9 cellular contexts compared by ENCODE assay signal in genomic region chr10:4343798-4344370, GRCh38.
DNase-seq lines count a peak whose midpoint lies in the region; ATAC-seq, FAIRE-seq and TF ChIP-seq lines count a peak whose summit lies in the region.
"Had no signal": no experiment of that assay in that cellular context is flagged by ENCODE, and none has a peak within 500 bp of the region (broad histone marks: within the 10 kb centered on the region; RNA-seq: fewer than 3 reads in every experiment).

No MANE protein-coding gene starts in this region.

- peak overlapping the region; percentile 86; the same call in 2 of the 3 replicates for H2BK15ac ChIP-seq in IMR-90 (ENCODE audit: low read depth, low read length)

- peak overlapping the region; percentile 66 for H3K23ac ChIP-seq in IMR-90 (ENCODE audit: low read depth, low read length)

- H3K9me3 ChIP-seq in IMR-90 (ENCODE audit: control insufficient read depth, insufficient read depth, low read length) (no peaks in the 10 kb centered on the region), ascending aorta (no peaks in the 10 kb centered on the region), keratinocyte (ENCODE audit: control insufficient read depth, low read depth, low read length) (no peaks in the 10 kb centered on the region), stomach (no peaks in the 10 kb centered on the region)

- peak overlapping the region; percentile 81 for H3K14ac ChIP-seq in IMR-90 (replicated peaks; ENCODE audit: low read depth, low read length)

- peak overlapping the region; percentile 85 for H3K18ac ChIP-seq in IMR-90 (ENCODE audit: low read depth, low read length)

- H3K27ac ChIP-seq in IMR-90 (ENCODE audit: insufficient read depth, low read length) (peak overlapping the region; percentile 82), ascending aorta (peak overlapping the region; percentile 85 to 89), keratinocyte (ENCODE audit: control insufficient read depth, insufficient read depth, low read length) (peak overlapping the region; percentile 97), stomach (peak overlapping the region in 3 of 5 donors; percentile 59 to 70 (median 68))
- H3K27ac ChIP-seq: KMS-11 had no signal

- H3K4me3 ChIP-seq in IMR-90 (ENCODE audit: insufficient read depth, low read depth, low read length) (no peak overlapping the region), ascending aorta (no peak overlapping the region), keratinocyte (ENCODE audit: control insufficient read depth in 2 of 3, extremely low read depth in 1 of 3, insufficient read depth in 2 of 3, low read depth in 1 of 3, low read length in 3 of 3) (peak overlapping the region in 2 of 3 experiments; percentile 5 to 22), stomach (no peak overlapping the region)

- TF ChIP-seq EP300 in stomach (IDR thresholded peaks at IDR 0.05): no peak

- peak overlapping the region; percentile 93 for H2AK5ac ChIP-seq in IMR-90 (ENCODE audit: low read depth, low read length)

- no peak; the same call in 1 of the 2 replicates for TF ChIP-seq RAD21 in IMR-90 (IDR thresholded peaks at IDR 0.05; ENCODE audit: low read length)

- H3K79me1 ChIP-seq in IMR-90 (ENCODE audit: low read depth in 1 of 2, low read length in 2 of 2): no peaks in the 10 kb centered on the region

- intact Hi-C loops in IMR-90 (cut with micrococcal nuclease): loop anchor here (1.0 to 2.0 kb wide), 5 partner anchors 102 to 559 kb away; partner anchors contain the start of gene KLF6
- intact Hi-C loops in ascending aorta (cut with DNase I): loop anchor here (2.0 to 10.0 kb wide), 7 partner anchors 59 to 1109 kb away; partner anchors contain the start of gene KLF6
- intact Hi-C loops in stomach (cut with DNase I; ENCODE audit: low total_unique reads): no loop called here

- POLR2A ChIA-PET in IMR-90 (lab: Charles Lee; ENCODE audit: unreplicated experiment): interaction anchor here (0.6 kb wide), 1 partner anchor 558 kb away, joined by 3 read pairs; no protein-coding TSS in a partner anchor

- peak overlapping the region; percentile 94 for H3K4ac ChIP-seq in IMR-90 (ENCODE audit: low read depth, low read length)

- H3K36me3 ChIP-seq in IMR-90 (ENCODE audit: control insufficient read depth, insufficient read depth, low read length) (no peaks in the 10 kb centered on the region), ascending aorta (no peaks in the 10 kb centered on the region), keratinocyte (ENCODE audit: control insufficient read depth in 2 of 2, extremely low read depth in 1 of 2, insufficient read depth in 2 of 2, low read length in 2 of 2) (no peaks in the 10 kb centered on the region), stomach (no peaks in the 10 kb centered on the region)

- no TSS peak for BruUV-seq in IMR-90 (replicated peaks; lab: Mats Ljungman, UMichigan)

- H4K20me1 ChIP-seq in IMR-90 (ENCODE audit: insufficient read depth, low read length): no peaks in the 10 kb centered on the region
- no peaks in the 10 kb centered on the region for H4K20me1 ChIP-seq in keratinocyte (ENCODE audit: control insufficient read depth, extremely low read depth, insufficient read depth, low read length)

- H2AFZ ChIP-seq in IMR-90 (replicated peaks; ENCODE audit: low read length, poor library complexity) (peak overlapping the region; percentile 84), keratinocyte (ENCODE audit: control insufficient read depth, low read length) (peak overlapping the region; percentile 83)

- H2BK120ac ChIP-seq in IMR-90 (ENCODE audit: low read depth, low read length): peak overlapping the region; percentile 95

- TF ChIP-seq CTCF in IMR-90 (conservative IDR thresholded peaks at IDR 0.05; ENCODE audit: low read depth, low read length): no peak
- TF ChIP-seq CTCF in ascending aorta (IDR thresholded peaks at IDR 0.05): no peak
- TF ChIP-seq CTCF in keratinocyte (optimal IDR thresholded peaks at IDR 0.05 in 1 of 3, IDR thresholded peaks at IDR 0.05 in 1 of 3, conservative IDR thresholded peaks at IDR 0.05 in 1 of 3; ENCODE audit: extremely low read depth in 1 of 3, insufficient read depth in 2 of 3, low read length in 3 of 3): no peak
- TF ChIP-seq CTCF in stomach (IDR thresholded peaks at IDR 0.05): no peak

- H3K79me2 ChIP-seq in keratinocyte (ENCODE audit: control insufficient read depth, insufficient read depth, low read length): no peaks in the 10 kb centered on the region

- 83% methylated on average over 2 of the region's 5 CpGs; no CpG with 5 or more reads in 1 of the 2 experiments for WGBS in IMR-90 (ENCODE audit: extremely low coverage in 2 of 2, insufficient read length in 1 of 2), 2 experiments
- WGBS in stomach, 5 donors: 82 to 87% (median 83%) methylated on average over 5 of the region's 5 CpGs

- peak overlapping the region; percentile 89 for H2AK9ac ChIP-seq in IMR-90 (replicated peaks; ENCODE audit: low read depth, low read length, poor library complexity)

- H3K4me1 ChIP-seq in IMR-90 (ENCODE audit: control insufficient read depth, insufficient read depth, low read length): peaks cover 9% of the 10 kb centered on the region
- H3K4me1 ChIP-seq in ascending aorta: peaks cover 13 to 30% of the 10 kb centered on the region in 2 donors
- peaks cover 21% of the 10 kb centered on the region for H3K4me1 ChIP-seq in keratinocyte (ENCODE audit: control insufficient read depth, extremely low read depth, insufficient read depth, low read length)
- H3K4me1 ChIP-seq in stomach: peaks cover 0 to 26% (median 7%) of the 10 kb centered on the region in 4 donors

- no peak for FAIRE-seq in keratinocyte (lab: Jason Lieb, UNC)

- H4K91ac ChIP-seq in IMR-90 (ENCODE audit: insufficient read depth, low read depth, low read length): peak overlapping the region; percentile 89

- dilution Hi-C loops in IMR-90 (cut with HindIII; ENCODE audit: low sequenced_read_pairs, unreplicated experiment) (no loop called here), keratinocyte (cut with MboI; ENCODE audit: extremely low pct_ligation_motif_present, low sequenced_read_pairs) (no loop called here)

- H2BK5ac ChIP-seq in IMR-90 (ENCODE audit: low read depth, low read length, poor library complexity, severe bottlenecking): peak overlapping the region; percentile 81

- H3K9ac ChIP-seq in IMR-90 (ENCODE audit: low read depth, low read length) (peak overlapping the region; percentile 23), keratinocyte (ENCODE audit: control insufficient read depth, extremely low read depth, insufficient read depth, low read length) (peak overlapping the region; percentile 63)
- H3K9ac ChIP-seq: KMS-11 had no signal

- H3K27me3 ChIP-seq in IMR-90 (ENCODE audit: control insufficient read depth, insufficient read depth, low read length) (no peaks in the 10 kb centered on the region), ascending aorta (no peaks in the 10 kb centered on the region), keratinocyte (ENCODE audit: control insufficient read depth, extremely low read depth, insufficient read depth, low read length) (no peaks in the 10 kb centered on the region), stomach (no peaks in the 10 kb centered on the region)

- H3K4me2 ChIP-seq in IMR-90 (ENCODE audit: low read depth, low read length) (peak overlapping the region; percentile 29), keratinocyte (ENCODE audit: control insufficient read depth, extremely low read depth, insufficient read depth, low read depth, low read length) (peak overlapping the region; percentile 71)
- H3K4me2 ChIP-seq: KMS-11 had no signal

- H2BK20ac ChIP-seq in IMR-90 (ENCODE audit: low read depth, low read length): peak overlapping the region; percentile 88

- peak overlapping the region; percentile 71 for H3K56ac ChIP-seq in IMR-90 (ENCODE audit: extremely low read depth, insufficient read depth, low read length)

- peaks cover 7% of the 10 kb centered on the region for H3K9me1 ChIP-seq in IMR-90 (ENCODE audit: insufficient read depth, low read length)
- no peaks in the 10 kb centered on the region for H3K9me1 ChIP-seq in keratinocyte (ENCODE audit: control insufficient read depth, extremely low read depth, insufficient read depth, low read length)

- ATAC-seq in IMR-90 (ENCODE audit: low read depth) (no peak), GM21447 (IDR thresholded peaks at IDR 0.05; ENCODE audit: unreplicated experiment) (no peak), HG03432 (IDR thresholded peaks at IDR 0.05; ENCODE audit: unreplicated experiment) (no peak)

- in situ Hi-C loops in IMR-90 (cut with MboI; ENCODE audit: low sequenced_read_pairs): loop anchor here (10.0 kb wide), 1 partner anchor 569 kb away; no protein-coding TSS in a partner anchor

- peak overlapping the region; percentile 45 to 90 for H4K8ac ChIP-seq in IMR-90 (ENCODE audit: low read depth in 2 of 2, low read length in 2 of 2)

- peak; percentile 35 for DNase-seq in IMR-90
- DNase-seq in ascending aorta (ENCODE audit: low spot score in 2 of 2): no peak
- no peak for DNase-seq in keratinocyte (ENCODE audit: low read depth, low spot score)
- no peak for DNase-seq in stomach
- DNase-seq in putamen (ENCODE audit: low spot score): no peak
- no peak for DNase-seq in midbrain (lab: John Stamatoyannopoulos, UW)

- H4K5ac ChIP-seq in IMR-90 (ENCODE audit: low read depth, low read length): peak overlapping the region; percentile 77

- CTCF ChIA-PET in IMR-90 (lab: Yijun Ruan, JAX): interaction anchor here (0.7 to 1.4 kb wide), 4 partner anchors 10 to 65 kb away, joined by 4 to 6 read pairs (median 6); no protein-coding TSS in a partner anchor

- TF ChIP-seq POLR2A in IMR-90 (IDR thresholded peaks at IDR 0.05; ENCODE audit: low read depth, low read length) (no peak), stomach (IDR thresholded peaks at IDR 0.05) (no peak)

TF ChIP-seq in IMR-90, 13 proteins besides CTCF, POLR2A, EP300 and RAD21 (continues in another document):
- TF ChIP-seq USF2 (IDR thresholded peaks at IDR 0.05; ENCODE audit: low read depth, low read length): no peak
- no peak for TF ChIP-seq RCOR1 (IDR thresholded peaks at IDR 0.05; ENCODE audit: insufficient replicate concordance, low read length)
- TF ChIP-seq ELK1 (IDR thresholded peaks at IDR 0.05; ENCODE audit: borderline replicate concordance, low read depth, low read length): no peak
- TF ChIP-seq CEBPB (IDR thresholded peaks at IDR 0.05; ENCODE audit: low read depth, low read length): no peak

Comparison
In these comparisons a context has a peak if more than half of its experiments do, and no peak if none do; other contexts are left out.
1. H3K4me3 ChIP-seq: peak in keratinocyte (2 of 3); none in IMR-90 (single experiment), ascending aorta (0 of 2) and stomach (0 of 4).
2. Peak in every context shown above with its lines, with median percentiles within 50 percentile points of each other: H3K27ac ChIP-seq.